Comparison of ENCODE assay signal across 8 cellular contexts in genomic region chr22:17171016-17171312, GRCh38. TPM values are rescaled to one million over a fixed set of nuclear protein-coding genes. Genes with fewer than 3 reads are reported as not detected.
A peak's percentile ranks its signal among the peaks of the same experiment; 100 is the strongest.
DNase-seq lines count a peak whose midpoint lies in the region; FAIRE-seq and TF ChIP-seq lines count a peak whose summit lies in the region.

No MANE protein-coding gene starts in this region.

- in situ Hi-C loops in KBM-7 (cut with MboI; ENCODE audit: low pct_unique_long_range_greater_than_20kb, low sequenced_read_pairs), result loop anchor here (10.0 to 25.0 kb wide), 2 partner anchors 91 to 334 kb away; no protein-coding TSS in a partner anchor

- H3K9me3 ChIP-seq in WERI-Rb-1 (ENCODE audit: severe bottlenecking) (no peaks in the 10 kb centered on the region), left ventricle myocardium inferior (replicated peaks) (no peaks in the 10 kb centered on the region), small intestine (ENCODE audit: control insufficient read depth, low read depth) (no peaks in the 10 kb centered on the region)

- H3K4me1 ChIP-seq in left ventricle myocardium inferior (peaks cover 41% of the 10 kb centered on the region), small intestine (ENCODE audit: control insufficient read depth in 2 of 2, insufficient read depth in 1 of 2, low read depth in 1 of 2, low read length in 1 of 2) (no peaks in the 10 kb centered on the region)

- no peak for FAIRE-seq in small intestine (lab: Jason Lieb, UNC)

- H3K36me3 ChIP-seq in WERI-Rb-1, result no peaks in the 10 kb centered on the region
- no peaks in the 10 kb centered on the region for H3K36me3 ChIP-seq in left ventricle myocardium inferior
- H3K36me3 ChIP-seq in small intestine (ENCODE audit: control insufficient read depth in 2 of 2, insufficient read depth in 2 of 2, low read length in 2 of 2), result no peaks in the 10 kb centered on the region

- TF ChIP-seq CTCF in WERI-Rb-1 (IDR thresholded peaks at IDR 0.05; ENCODE audit: low read depth, low read length) (no peak), left ventricle myocardium inferior (IDR thresholded peaks at IDR 0.05; ENCODE audit: borderline replicate concordance) (no peak)

- DNase-seq in HCEC 1CT (peak; percentile 70), WERI-Rb-1 (no peak), left ventricle myocardium inferior (no peak), small intestine (no peak), NCI-H2029 (lab: John Stamatoyannopoulos, UW) (no peak), KBM-7 (no peak), NCI-H510A treated with DMSO at 0.1 percent for 48 hours (lab: John Stamatoyannopoulos, UW) (no peak)
- DNase-seq in stimulated activated CD4-positive, alpha-beta T cell treated with anti-CD3 and anti-CD28 coated beads, Interleukin-4, amount 100 ng/mL, for 24 hours, result no peak

- intact Hi-C loops in left ventricle myocardium inferior (cut with micrococcal nuclease), result no loop called here

- WGBS in small intestine, 3 donors, result 10 to 19% (median 13%) methylated on average over 6 of the region's 6 CpGs

- peak overlapping the region; percentile 70 for H3K4me3 ChIP-seq in WERI-Rb-1 (ENCODE audit: low read depth, low read length)
- H3K4me3 ChIP-seq in left ventricle myocardium inferior, result peak overlapping the region; percentile 74
- peak overlapping the region; percentile 81 for H3K4me3 ChIP-seq in small intestine (ENCODE audit: low read depth in 1 of 2, low read length in 2 of 2)

- H3K27ac ChIP-seq in WERI-Rb-1, result peak overlapping the region; percentile 72
- peak overlapping the region; percentile 99 for H3K27ac ChIP-seq in left ventricle myocardium inferior (replicated peaks)
- peak overlapping the region; percentile 94 to 97 for H3K27ac ChIP-seq in small intestine (ENCODE audit: low read depth in 1 of 2, low read length in 1 of 2)

- H3K27me3 ChIP-seq in WERI-Rb-1 (ENCODE audit: insufficient read depth, low read depth, severe bottlenecking), result no peaks in the 10 kb centered on the region
- no peaks in the 10 kb centered on the region for H3K27me3 ChIP-seq in left ventricle myocardium inferior (ENCODE audit: low read depth)
- H3K27me3 ChIP-seq in small intestine (ENCODE audit: control insufficient read depth in 2 of 2, insufficient read depth in 2 of 2, low read length in 2 of 2), result no peaks in the 10 kb centered on the region

RNA-seq across cellular contexts. Expression of gene HDHD5, which starts 11.9 kb away (rescaled TPM):
- 52.6 TPM for total RNA-seq in left ventricle myocardium inferior
- polyA plus RNA-seq in small intestine, result 10 to 100 TPM; 61.4 to 70.8 (median 62.0) TPM

RNA-seq across cellular contexts. Expression of gene ADA2, which starts 48.3 kb away (rescaled TPM):
- 38.0 TPM for total RNA-seq in left ventricle myocardium inferior
- 10 to 100 TPM in 1 of 3 donors, 1 to 10 TPM in 2; 2.7 to 20.5 (median 7.6) TPM for polyA plus RNA-seq in small intestine

RNA-seq across cellular contexts. Expression of gene TMEM121B, which starts 49.8 kb away (rescaled TPM):
- 1.5 TPM for total RNA-seq in left ventricle myocardium inferior
- polyA plus RNA-seq in small intestine, result under 1 TPM in 2 of 3 donors, not detected in 1; 0.28 to 0.45 TPM
